In genomic region chr20:39986231-39986904, GRCh38 we compare ENCODE assay signal across 8 cellular contexts.
DNase-seq lines count a peak whose midpoint lies in the region; ATAC-seq and TF ChIP-seq lines count a peak whose summit lies in the region.

No MANE protein-coding gene starts in this region.

- H3K4me1 ChIP-seq in BE2C = peaks cover 7% of the 10 kb centered on the region; the same call in 1 of the 2 replicates
- no peaks in the 10 kb centered on the region for H3K4me1 ChIP-seq in PC-9 (replicated peaks; ENCODE audit: insufficient read depth)
- peaks cover 0 to 9% of the 10 kb centered on the region in 2 donors for H3K4me1 ChIP-seq in neuronal stem cell (ENCODE audit: control insufficient read depth in 2 of 2, insufficient read depth in 1 of 2, low read depth in 1 of 2, low read length in 2 of 2)

- no peak overlapping the region for H3K14ac ChIP-seq in neuronal stem cell (ENCODE audit: low read length)

- no peak overlapping the region for H3K4me3 Mint-ChIP-seq in activated naive CD8-positive, alpha-beta T cell treated with anti-CD3 and anti-CD28 coated beads for 36 hours
- H3K4me3 Mint-ChIP-seq in activated CD4-positive, alpha-beta T cell treated with anti-CD3 and anti-CD28 coated beads, Interleukin-2, amount 10 ng/mL, durations not matched to agents 24 days and 14 days = no peak overlapping the region

- TF ChIP-seq CTCF in BE2C (IDR thresholded peaks at IDR 0.05; ENCODE audit: low read depth, low read length) (no peak), PC-9 (conservative IDR thresholded peaks at IDR 0.05) (no peak), foreskin fibroblast (IDR thresholded peaks at IDR 0.05; ENCODE audit: low read depth, low read length) (no peak)

- DNase-seq in BE2C (peak; percentile 35), PC-9 (no peak), foreskin fibroblast (peak; percentile 27 to 83), neuronal stem cell (ENCODE audit: low spot score) (peak; percentile 51)
- no peak for DNase-seq in activated naive CD8-positive, alpha-beta T cell treated with anti-CD3 and anti-CD28 coated beads for 36 hours
- no peak for DNase-seq in activated CD4-positive, alpha-beta T cell treated with anti-CD3 and anti-CD28 coated beads, Interleukin-2, amount 10 ng/mL, durations not matched to agents 24 days and 14 days

- peaks cover 5% of the 10 kb centered on the region for H3K9me3 Mint-ChIP-seq in activated naive CD8-positive, alpha-beta T cell treated with anti-CD3 and anti-CD28 coated beads for 36 hours
- H3K9me3 Mint-ChIP-seq in activated CD4-positive, alpha-beta T cell treated with anti-CD3 and anti-CD28 coated beads, Interleukin-2, amount 10 ng/mL, durations not matched to agents 24 days and 14 days = no peaks in the 10 kb centered on the region

- no peak overlapping the region for H4K91ac ChIP-seq in neuronal stem cell (ENCODE audit: low read depth, low read length, poor library complexity)

- H3K18ac ChIP-seq in neuronal stem cell (ENCODE audit: low read length) = no peak overlapping the region

- H3K27me3 Mint-ChIP-seq in activated naive CD8-positive, alpha-beta T cell treated with anti-CD3 and anti-CD28 coated beads for 36 hours = peaks cover 7% of the 10 kb centered on the region
- H3K27me3 Mint-ChIP-seq in activated CD4-positive, alpha-beta T cell treated with anti-CD3 and anti-CD28 coated beads, Interleukin-2, amount 10 ng/mL, durations not matched to agents 24 days and 14 days = no peaks in the 10 kb centered on the region

- no peaks in the 10 kb centered on the region for H3K79me2 ChIP-seq in PC-9 (ENCODE audit: low read depth)

- no peak overlapping the region for H3K4me2 ChIP-seq in PC-9
- H3K4me2 ChIP-seq in neuronal stem cell (ENCODE audit: insufficient read depth, low read length, poor library complexity, severe bottlenecking) = no peak overlapping the region

- H3K79me1 ChIP-seq in neuronal stem cell (ENCODE audit: low read depth, low read length) = no peaks in the 10 kb centered on the region

- H3K4me1 Mint-ChIP-seq in activated naive CD8-positive, alpha-beta T cell treated with anti-CD3 and anti-CD28 coated beads for 36 hours = no peaks in the 10 kb centered on the region
- no peaks in the 10 kb centered on the region for H3K4me1 Mint-ChIP-seq in activated CD4-positive, alpha-beta T cell treated with anti-CD3 and anti-CD28 coated beads, Interleukin-2, amount 10 ng/mL, durations not matched to agents 24 days and 14 days

- H2BK5ac ChIP-seq in neuronal stem cell (ENCODE audit: low read length) = no peak overlapping the region

- ATAC-seq in HG02870 (IDR thresholded peaks at IDR 0.05; ENCODE audit: unreplicated experiment) (no peak), HG03520 (IDR thresholded peaks at IDR 0.05; ENCODE audit: unreplicated experiment) (no peak)

- no peak overlapping the region for H2BK12ac ChIP-seq in neuronal stem cell (ENCODE audit: low read length)

- H3K23ac ChIP-seq in neuronal stem cell (ENCODE audit: low read depth, low read length, poor library complexity) = no peak overlapping the region

- intact Hi-C loops in PC-9 (cut with micrococcal nuclease; ENCODE audit: unreplicated experiment) = no loop called here
- intact Hi-C loops in activated CD4-positive, alpha-beta T cell treated with anti-CD3 and anti-CD28 coated beads, Interleukin-2, amount 10 ng/mL, durations not matched to agents 24 days and 14 days (cut with micrococcal nuclease) = no loop called here

- CTCF ChIA-PET in PC-9 (lab: Charles Lee) = no interaction called here

- WGBS in neuronal stem cell (ENCODE audit: extremely low coverage in 2 of 2, insufficient read length in 2 of 2, insufficient replicate concordance in 1 of 2), 2 donors = no CpG with 5 or more reads among the region's 6 CpGs

- H3K9me3 ChIP-seq in BE2C (no peaks in the 10 kb centered on the region), PC-9 (ENCODE audit: insufficient read depth, low read depth) (no peaks in the 10 kb centered on the region), neuronal stem cell (replicated peaks in 1 of 2; ENCODE audit: control insufficient read depth in 2 of 2, insufficient read depth in 1 of 2, low read depth in 1 of 2, low read length in 2 of 2) (no peaks in the 10 kb centered on the region)

- H2BK15ac ChIP-seq in neuronal stem cell (ENCODE audit: low read length) = no peak overlapping the region

- H3K9ac ChIP-seq in neuronal stem cell (ENCODE audit: low read depth, low read length, poor library complexity) = no peak overlapping the region

- H3K36me3 ChIP-seq in BE2C = no peaks in the 10 kb centered on the region
- no peaks in the 10 kb centered on the region for H3K36me3 ChIP-seq in PC-9 (ENCODE audit: low read depth)
- no peaks in the 10 kb centered on the region for H3K36me3 ChIP-seq in neuronal stem cell (replicated peaks in 1 of 2; ENCODE audit: control insufficient read depth in 2 of 2, insufficient read depth in 2 of 2, low read length in 2 of 2)

- H3K27ac Mint-ChIP-seq in activated naive CD8-positive, alpha-beta T cell treated with anti-CD3 and anti-CD28 coated beads for 36 hours = no peak overlapping the region
- no peak overlapping the region for H3K27ac Mint-ChIP-seq in activated CD4-positive, alpha-beta T cell treated with anti-CD3 and anti-CD28 coated beads, Interleukin-2, amount 10 ng/mL, durations not matched to agents 24 days and 14 days

- H3K9me2 ChIP-seq in PC-9 (ENCODE audit: insufficient read depth) = no peaks in the 10 kb centered on the region

- no peaks in the 10 kb centered on the region for H3F3A ChIP-seq in PC-9 (ENCODE audit: insufficient read depth, low read depth)

- H3K4ac ChIP-seq in neuronal stem cell (ENCODE audit: low read length) = no peak overlapping the region

- no peak overlapping the region for H4K8ac ChIP-seq in neuronal stem cell (ENCODE audit: low read depth, low read length)

- H3K4me3 ChIP-seq in BE2C (ENCODE audit: low read depth, low read length) (no peak overlapping the region), PC-9 (no peak overlapping the region), foreskin fibroblast (ENCODE audit: low read depth in 1 of 2, low read length in 2 of 2) (no peak overlapping the region), neuronal stem cell (ENCODE audit: low read length in 2 of 2) (no peak overlapping the region)

- H2BK120ac ChIP-seq in neuronal stem cell (ENCODE audit: low read depth, low read length) = no peak overlapping the region

- H3K27me3 ChIP-seq in BE2C (no peaks in the 10 kb centered on the region), PC-9 (ENCODE audit: insufficient read depth, low read depth) (no peaks in the 10 kb centered on the region), neuronal stem cell (ENCODE audit: control insufficient read depth in 3 of 3, insufficient read depth in 3 of 3, low read depth in 1 of 3, low read length in 3 of 3) (no peaks in the 10 kb centered on the region)

- no peak overlapping the region for H3K27ac ChIP-seq in PC-9
- peak overlapping the region; percentile 84 for H3K27ac ChIP-seq in neuronal stem cell (replicated peaks; ENCODE audit: low read length)

- H2AFZ ChIP-seq in PC-9 = 0 out of 2 replicates have a peak overlapping the region, but pooled peaks have one; percentile 24
- peak overlapping the region; percentile 19 for H2AFZ ChIP-seq in neuronal stem cell (ENCODE audit: low read length)

- H3K36me3 Mint-ChIP-seq in activated naive CD8-positive, alpha-beta T cell treated with anti-CD3 and anti-CD28 coated beads for 36 hours = no peaks in the 10 kb centered on the region
- no peaks in the 10 kb centered on the region for H3K36me3 Mint-ChIP-seq in activated CD4-positive, alpha-beta T cell treated with anti-CD3 and anti-CD28 coated beads, Interleukin-2, amount 10 ng/mL, durations not matched to agents 24 days and 14 days (ENCODE audit: low read depth)

- H2AK5ac ChIP-seq in neuronal stem cell (ENCODE audit: low read depth, low read length) = no peak overlapping the region

- POLR2A ChIA-PET in PC-9 (lab: Charles Lee; ENCODE audit: unreplicated experiment) = no interaction called here

- 0 out of 2 replicates have a peak, but pooled peaks cover 2% of the 10 kb centered on the region for H4K20me1 ChIP-seq in PC-9 (ENCODE audit: insufficient read depth)

- BruUV-seq in PC-9 (replicated peaks; lab: Mats Ljungman, UMichigan) = no TSS peak

Comparison
In these comparisons a context has a peak if more than half of its experiments do, and no peak if none do; other contexts are left out.
1. DNase-seq: peak in BE2C (single experiment), foreskin fibroblast (2 of 2) and neuronal stem cell (single experiment); none in PC-9 (0 of 2), activated naive CD8-positive, alpha-beta T cell treated with anti-CD3 and anti-CD28 coated beads for 36 hours (single experiment) and activated CD4-positive, alpha-beta T cell treated with anti-CD3 and anti-CD28 coated beads, Interleukin-2, amount 10 ng/mL, durations not matched to agents 24 days and 14 days (single experiment).